ENCODE assay signal across 8 cellular contexts in genomic region chr12:122974892-122975789, GRCh38. TPM values are rescaled to one million over a fixed set of nuclear protein-coding genes. Genes with fewer than 3 reads are reported as not detected.
DNase-seq lines count a peak whose midpoint lies in the region; ATAC-seq and TF ChIP-seq lines count a peak whose summit lies in the region.

Gene OGFOD2, plus strand, starts transcription at chr12:122975244. Its CDS starts 8 bp downstream, at chr12:122975252.

- H2AFZ ChIP-seq in PC-3 (ENCODE audit: low read length) = peak within 1 kb of the TSS; percentile 100

- H3K27ac ChIP-seq in PC-3 (ENCODE audit: low read length) = peak within 1 kb of the TSS; percentile 83

- TF ChIP-seq CTCF in PC-3 (conservative IDR thresholded peaks at IDR 0.05; ENCODE audit: low read depth, low read length) = no peak

- peak within 1 kb of the TSS; percentile 96 for H3K9ac ChIP-seq in PC-3 (ENCODE audit: low read length)
- peak within 1 kb of the TSS; percentile 88 for H3K9ac ChIP-seq in mucosa of stomach (ENCODE audit: low read length)

- CTCF ChIA-PET in PC-3 (lab: Charles Lee) = interaction anchor here (0.6 to 1.6 kb wide), 2 partner anchors 115 to 263 kb away, joined by 6 read pairs; no protein-coding TSS in a partner anchor

- H3K9me3 ChIP-seq in PC-3 (ENCODE audit: low read length) (no peaks in the 10 kb centered on the region), mucosa of stomach (ENCODE audit: control insufficient read depth, low read length) (no peaks in the 10 kb centered on the region)

- intact Hi-C loops in PC-3 (cut with micrococcal nuclease) = loop anchor here (2.0 kb wide), 1 partner anchor 258 kb away; the partner anchor contains the start of genes MPHOSPH9 and MTRFR

- H3K4me1 ChIP-seq in PC-3 (ENCODE audit: insufficient read depth, low read length) (peaks cover 19% of the 10 kb centered on the region), mucosa of stomach (ENCODE audit: control insufficient read depth, insufficient read depth, low read length) (peaks cover 22% of the 10 kb centered on the region)

- H3K4me3 ChIP-seq in PC-3 (ENCODE audit: low read length) (peak within 1 kb of the TSS; percentile 96), mucosa of stomach (ENCODE audit: low read length) (peak within 1 kb of the TSS; percentile 71)

- peak within 1 kb of the TSS; percentile 87 for H3K4me2 ChIP-seq in PC-3 (ENCODE audit: low read length)

- no peaks in the 10 kb centered on the region for H3K27me3 ChIP-seq in PC-3 (ENCODE audit: low read length)
- no peaks in the 10 kb centered on the region for H3K27me3 ChIP-seq in mucosa of stomach (ENCODE audit: control insufficient read depth, insufficient read depth, low read length)

- TF ChIP-seq EP300 in Ishikawa (IDR thresholded peaks at IDR 0.05; ENCODE audit: borderline replicate concordance) = no peak

- peak; percentile 65 for TF ChIP-seq POLR2A in erythroblast (IDR thresholded peaks at IDR 0.05; ENCODE audit: low read length)

- DNase-seq in DMS153 (lab: John Stamatoyannopoulos, UW) = peak; percentile 73
- peak; percentile 93 for DNase-seq in PC-3
- DNase-seq in activated T-cell treated with anti-CD3 and anti-CD28 coated beads for 48 hours (ENCODE audit: low read depth) = peak; percentile 90
- peak; percentile 96 to 97 for DNase-seq in erythroblast (lab: John Stamatoyannopoulos, UW)
- peak; percentile 95 for DNase-seq in stimulated activated CD8-positive, alpha-beta memory T cell treated with anti-CD3 and anti-CD28 coated beads, Interleukin-4, amount 100 ng/mL, for 48 hours

- ATAC-seq in GM21619 (IDR thresholded peaks at IDR 0.05; ENCODE audit: unreplicated experiment) = peak; percentile 65
- peak; percentile 75 for ATAC-seq in PC-3

- no peaks in the 10 kb centered on the region for H3K9me2 ChIP-seq in PC-3 (replicated peaks; ENCODE audit: low read length)

- no peak for TF ChIP-seq RAD21 in Ishikawa (IDR thresholded peaks at IDR 0.05; ENCODE audit: low read depth)

- POLR2A ChIA-PET in PC-3 (lab: Charles Lee; ENCODE audit: unreplicated experiment) = interaction anchor here (0.5 kb wide), 2 partner anchors 76 to 86 kb away, joined by 4 to 6 read pairs; no protein-coding TSS in a partner anchor

- no peaks in the 10 kb centered on the region for H4K20me1 ChIP-seq in PC-3 (ENCODE audit: low read length)

- no peaks in the 10 kb centered on the region for H3F3A ChIP-seq in PC-3 (ENCODE audit: low read length, unreplicated experiment)

- H3K79me2 ChIP-seq in PC-3 (ENCODE audit: low read length) = peaks cover 41% of the 10 kb centered on the region

- TSS peak; percentile 52 for BruUV-seq in PC-3 (replicated peaks; lab: Mats Ljungman, UMichigan)

- H3K36me3 ChIP-seq in PC-3 (ENCODE audit: low read depth, low read length) (no peaks in the 10 kb centered on the region), mucosa of stomach (ENCODE audit: control insufficient read depth, insufficient read depth, low read length) (no peaks in the 10 kb centered on the region)

TF ChIP-seq in Ishikawa, 13 proteins besides CTCF, POLR2A, EP300 and RAD21:
- TF ChIP-seq CREB1 (IDR thresholded peaks at IDR 0.05; ENCODE audit: low read depth) (no peak), FOXM1 (IDR thresholded peaks at IDR 0.05; ENCODE audit: borderline replicate concordance, low read depth) (no peak), USF1 (IDR thresholded peaks at IDR 0.05) (peak; percentile 31; the same call in 1 of the 2 replicates), NFIC (IDR thresholded peaks at IDR 0.05) (peak; percentile 56), TCF12 (IDR thresholded peaks at IDR 0.05; ENCODE audit: low read depth) (no peak), EGR1 (IDR thresholded peaks at IDR 0.05) (no peak), MAX (IDR thresholded peaks at IDR 0.05) (peak; percentile 89), CEBPB (IDR thresholded peaks at IDR 0.05) (no peak; the same call in 1 of the 2 replicates), ZBTB7A (IDR thresholded peaks at IDR 0.05; ENCODE audit: low read depth) (no peak), TAF1 (IDR thresholded peaks at IDR 0.05; ENCODE audit: low read depth) (peak; percentile 88), REST (IDR thresholded peaks at IDR 0.05; ENCODE audit: low read depth) (no peak), TEAD4 (IDR thresholded peaks at IDR 0.05) (no peak), YY1 (IDR thresholded peaks at IDR 0.05; ENCODE audit: low read depth) (peak; percentile 87)

RNA-seq across cellular contexts. Expression of gene OGFOD2, which starts in this region (rescaled TPM):
- total RNA-seq in PC-3 (2014; rRNA removed) = 33.3 and 35.6 TPM in 2 replicates

Comparison
In these comparisons a context has a peak if more than half of its experiments do, and no peak if none do; other contexts are left out.
1. Peak in every context shown above with its lines: DNase-seq, ATAC-seq, H3K4me3 ChIP-seq and H3K27ac ChIP-seq.